In the genomic region with DNA sequence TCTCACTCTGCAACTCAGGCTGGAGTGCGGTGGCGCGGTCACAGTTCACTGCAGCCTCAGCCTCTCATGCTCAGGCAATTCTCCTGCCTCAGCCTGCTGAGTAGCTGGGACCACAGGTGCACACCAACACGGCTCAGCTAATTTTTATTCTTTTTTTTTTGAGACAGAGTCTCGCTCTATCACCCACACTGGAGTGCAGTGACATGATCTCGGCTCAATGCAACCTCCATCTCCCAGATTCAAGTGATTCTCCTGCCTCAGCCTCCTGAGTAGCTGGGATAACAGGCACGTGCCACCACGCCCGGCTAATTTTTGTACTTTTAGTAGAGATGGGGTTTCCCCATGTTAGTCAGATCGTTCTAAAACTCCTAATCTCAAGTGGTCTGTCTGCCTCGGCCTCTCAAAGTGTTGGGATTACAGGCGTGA, we compare ENCODE assay signal across 8 cellular contexts. TPM values are rescaled to one million over a fixed set of nuclear protein-coding genes. Genes with fewer than 3 reads are reported as not detected.
DNase-seq lines count a peak whose midpoint lies in the region; ATAC-seq and TF ChIP-seq lines count a peak whose summit lies in the region.
"Not testable (repeated sequence)": the region's sequence is repeated elsewhere in the genome, so short reads cannot be mapped to it uniquely, and the experiment has no call there.

No MANE protein-coding gene starts in this region.

- H3K27ac ChIP-seq in BLaER1 (peak overlapping the region; percentile 64), lower lobe of right lung (peak overlapping the region; percentile 71)

- peaks cover 18% of the 10 kb centered on the region for H3K9me3 ChIP-seq in BLaER1
- H3K9me3 ChIP-seq in lower lobe of right lung: not testable (repeated sequence)

- not testable (repeated sequence) for TF ChIP-seq CTCF in lower lobe of right lung (IDR thresholded peaks at IDR 0.05)

- H3K27me3 ChIP-seq in BLaER1; lower lobe of right lung (ENCODE audit: low read depth): not testable (repeated sequence)

- peaks cover 45% of the 10 kb centered on the region for H3K4me1 ChIP-seq in BLaER1
- H3K4me1 ChIP-seq in lower lobe of right lung: peaks cover 33% of the 10 kb centered on the region

- H3K4me2 ChIP-seq in BLaER1: peak overlapping the region; percentile 55

- peak; percentile 88 for ATAC-seq in GM18511 (IDR thresholded peaks at IDR 0.05; ENCODE audit: unreplicated experiment)
- ATAC-seq in GM19397 (IDR thresholded peaks at IDR 0.05; ENCODE audit: unreplicated experiment): peak; percentile 92
- ATAC-seq in GM21786 (IDR thresholded peaks at IDR 0.05; ENCODE audit: unreplicated experiment): peak; percentile 73
- peak; percentile 75 for ATAC-seq in HG03039 (IDR thresholded peaks at IDR 0.05; ENCODE audit: unreplicated experiment)
- ATAC-seq in HG03469 (IDR thresholded peaks at IDR 0.05; ENCODE audit: unreplicated experiment): peak; percentile 73
- peak in 1 of 2 donors; percentile 35 for ATAC-seq in lower lobe of right lung

- H4K20me1 ChIP-seq in BLaER1: not testable (repeated sequence)

- H3K4me3 ChIP-seq in BLaER1, lower lobe of right lung: not testable (repeated sequence)

- H3K9ac ChIP-seq in BLaER1: not testable (repeated sequence)

- H3K4me1 Mint-ChIP-seq in activated CD4-positive, alpha-beta T cell treated with anti-CD3 and anti-CD28 coated beads, Interleukin-2, amount 10 ng/mL, durations not matched to agents 24 days and 14 days: peaks cover 15% of the 10 kb centered on the region

- not testable (repeated sequence) for H3K4me3 Mint-ChIP-seq in activated CD4-positive, alpha-beta T cell treated with anti-CD3 and anti-CD28 coated beads, Interleukin-2, amount 10 ng/mL, durations not matched to agents 24 days and 14 days

- peak overlapping the region; percentile 56 for H3K27ac Mint-ChIP-seq in activated CD4-positive, alpha-beta T cell treated with anti-CD3 and anti-CD28 coated beads, Interleukin-2, amount 10 ng/mL, durations not matched to agents 24 days and 14 days

- H3K36me3 Mint-ChIP-seq in activated CD4-positive, alpha-beta T cell treated with anti-CD3 and anti-CD28 coated beads, Interleukin-2, amount 10 ng/mL, durations not matched to agents 24 days and 14 days (ENCODE audit: low read depth): peaks cover 37% of the 10 kb centered on the region

- intact Hi-C loops in activated CD4-positive, alpha-beta T cell treated with anti-CD3 and anti-CD28 coated beads, Interleukin-2, amount 10 ng/mL, durations not matched to agents 24 days and 14 days (cut with micrococcal nuclease): loop anchor here (10.0 kb wide), 1 partner anchor 59 kb away; the partner anchor contains the start of gene MIB1
- intact Hi-C loops in lower lobe of right lung (cut with DNase I): not testable (repeated sequence)

- peaks cover 43% of the 10 kb centered on the region for H3K36me3 ChIP-seq in BLaER1
- not testable (repeated sequence) for H3K36me3 ChIP-seq in lower lobe of right lung

- not testable (repeated sequence) for DNase-seq in activated CD4-positive, alpha-beta T cell treated with anti-CD3 and anti-CD28 coated beads, Interleukin-2, amount 10 ng/mL, durations not matched to agents 24 days and 14 days; lower lobe of right lung

- not testable (repeated sequence) for H3K9me3 Mint-ChIP-seq in activated CD4-positive, alpha-beta T cell treated with anti-CD3 and anti-CD28 coated beads, Interleukin-2, amount 10 ng/mL, durations not matched to agents 24 days and 14 days

- H3K27me3 Mint-ChIP-seq in activated CD4-positive, alpha-beta T cell treated with anti-CD3 and anti-CD28 coated beads, Interleukin-2, amount 10 ng/mL, durations not matched to agents 24 days and 14 days: not testable (repeated sequence)

RNA-seq across cellular contexts. Expression of gene ABHD3, which starts 19.0 kb away (rescaled TPM):
- total RNA-seq in activated CD4-positive, alpha-beta T cell treated with anti-CD3 and anti-CD28 coated beads, Interleukin-2, amount 10 ng/mL, durations not matched to agents 24 days and 14 days: 29.3 and 31.1 TPM in 2 replicates
- total RNA-seq in lower lobe of right lung: 32.0 TPM

RNA-seq across cellular contexts. Expression of gene MIB1, which starts 55.0 kb away (rescaled TPM):
- total RNA-seq in activated CD4-positive, alpha-beta T cell treated with anti-CD3 and anti-CD28 coated beads, Interleukin-2, amount 10 ng/mL, durations not matched to agents 24 days and 14 days: 35.7 and 36.7 TPM in 2 replicates
- 29.3 TPM for total RNA-seq in lower lobe of right lung
